In the genomic region with DNA sequence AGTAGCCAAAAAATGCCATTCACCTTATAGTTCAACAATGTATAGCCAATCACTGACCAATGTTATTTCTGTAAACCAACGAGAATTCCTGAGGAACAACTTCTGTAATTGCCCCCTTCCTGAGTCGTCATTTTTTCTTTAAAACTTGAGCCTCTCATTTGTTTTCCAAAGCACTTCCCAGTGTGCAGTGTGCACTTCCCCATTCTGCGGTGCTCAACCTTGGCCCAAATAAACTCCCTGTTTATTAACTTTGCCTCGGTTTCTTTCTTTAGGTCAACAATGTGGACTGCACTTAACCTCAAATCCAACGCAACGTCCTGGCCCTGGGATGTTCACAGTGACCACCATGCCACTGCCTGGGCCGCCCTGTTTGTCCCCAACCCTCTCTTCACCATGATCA, we compare ENCODE assay signal across 21 cellular contexts. TPM values are rescaled to one million over a fixed set of nuclear protein-coding genes. Genes with fewer than 3 reads are reported as not detected.
DNase-seq lines count a peak whose midpoint lies in the region; ATAC-seq, FAIRE-seq and TF ChIP-seq lines count a peak whose summit lies in the region.
"Had no signal": no experiment of that assay in that cellular context is flagged by ENCODE, and none has a peak within 500 bp of the region (broad histone marks: within the 10 kb centered on the region; RNA-seq: fewer than 3 reads in every experiment).

No MANE protein-coding gene starts in this region.

- no TSS peak for BruUV-seq in Panc1 (replicated peaks; lab: Mats Ljungman, UMichigan)

- peaks cover 19% of the 10 kb centered on the region for H3K4me1 ChIP-seq in Panc1 (ENCODE audit: control insufficient read depth, insufficient read depth, low read length)
- H3K4me1 ChIP-seq in left lung: no peaks in the 10 kb centered on the region
- H3K4me1 ChIP-seq: Caco-2 had no signal

- ATAC-seq in Panc1 (no peak), left lung (peak; percentile 23)
- ATAC-seq in activated CD8-positive, alpha-beta T cell treated with anti-CD3 and anti-CD28 coated beads, Interleukin-2, amount 10 ng/mL, durations not matched to agents 7 days and 5 days: no peak
- ATAC-seq: CD8-positive, alpha-beta T cell; GM12878; GM23338; HCT116 had no signal

- no peak for DNase-seq in GM12891 (ENCODE audit: insufficient read length, low spot score)
- no peak for DNase-seq in Panc1 (ENCODE audit: low read depth, low spot score)
- no peak for DNase-seq in left lung
- no peak for DNase-seq in urothelium cell line (ENCODE audit: low spot score)
- no peak for DNase-seq in cortex of kidney (lab: John Stamatoyannopoulos, UW)
- no peak for DNase-seq in NCI-H2227 (lab: John Stamatoyannopoulos, UW; ENCODE audit: unreplicated experiment)
- DNase-seq in activated CD8-positive, alpha-beta T cell treated with anti-CD3 and anti-CD28 coated beads, Interleukin-2, amount 10 ng/mL, durations not matched to agents 7 days and 5 days: no peak
- DNase-seq: C1 segment of cervical spinal cord; Caco-2; CD4-positive, CD25-positive, alpha-beta regulatory T cell; CD8-positive, alpha-beta T cell; DMS79; EL; GDM1; H9 had no signal

- POLR2A ChIA-PET in Panc1 (lab: Charles Lee): interaction anchor here (0.6 kb wide), 1 partner anchor 34 kb away, joined by 3 read pairs; no protein-coding TSS in a partner anchor
- POLR2A ChIA-PET in activated CD8-positive, alpha-beta T cell treated with anti-CD3 and anti-CD28 coated beads, Interleukin-2, amount 10 ng/mL, durations not matched to agents 7 days and 5 days (lab: Charles Lee): no interaction called here

- no peaks in the 10 kb centered on the region for H3K27me3 Mint-ChIP-seq in activated CD8-positive, alpha-beta T cell treated with anti-CD3 and anti-CD28 coated beads, Interleukin-2, amount 10 ng/mL, durations not matched to agents 7 days and 5 days (ENCODE audit: low read depth)
- H3K27me3 Mint-ChIP-seq: CD4-positive, CD25-positive, alpha-beta regulatory T cell had no signal

- H3K36me3 ChIP-seq in Panc1 (ENCODE audit: control insufficient read depth, insufficient read depth, low read length) (no peaks in the 10 kb centered on the region), left lung (no peaks in the 10 kb centered on the region)

- in situ Hi-C loops in Panc1 (cut with HindIII; ENCODE audit: low pct_unique_long_range_greater_than_20kb, low sequenced_read_pairs): no loop called here

- H3K27ac ChIP-seq in Panc1 (ENCODE audit: low read length) (peak overlapping the region; percentile 15; the same call in 1 of the 2 replicates), left lung (no peak overlapping the region)

- H3K27ac Mint-ChIP-seq in activated CD8-positive, alpha-beta T cell treated with anti-CD3 and anti-CD28 coated beads, Interleukin-2, amount 10 ng/mL, durations not matched to agents 7 days and 5 days: no peak overlapping the region
- H3K27ac Mint-ChIP-seq: CD8-positive, alpha-beta T cell; GM23338; H9 had no signal

- no peak overlapping the region for H3K4me3 Mint-ChIP-seq in activated CD8-positive, alpha-beta T cell treated with anti-CD3 and anti-CD28 coated beads, Interleukin-2, amount 10 ng/mL, durations not matched to agents 7 days and 5 days
- H3K4me3 Mint-ChIP-seq: CD4-positive, CD25-positive, alpha-beta regulatory T cell; CD8-positive, alpha-beta T cell; GM23338; H9 had no signal

- H3K9me3 Mint-ChIP-seq in activated CD8-positive, alpha-beta T cell treated with anti-CD3 and anti-CD28 coated beads, Interleukin-2, amount 10 ng/mL, durations not matched to agents 7 days and 5 days (ENCODE audit: insufficient read depth): no peaks in the 10 kb centered on the region
- H3K9me3 Mint-ChIP-seq: CD4-positive, CD25-positive, alpha-beta regulatory T cell; CD8-positive, alpha-beta T cell; GM23338; H9 had no signal

- no peak for TF ChIP-seq CTCF in Panc1 (IDR thresholded peaks at IDR 0.05)
- TF ChIP-seq CTCF in left lung (IDR thresholded peaks at IDR 0.05): no peak

- CTCF ChIA-PET in Panc1 (lab: Charles Lee): no interaction called here
- CTCF ChIA-PET in activated CD8-positive, alpha-beta T cell treated with anti-CD3 and anti-CD28 coated beads, Interleukin-2, amount 10 ng/mL, durations not matched to agents 7 days and 5 days (lab: Charles Lee): no interaction called here

- no peak for TF ChIP-seq POLR2A in GM12891 (IDR thresholded peaks at IDR 0.05; ENCODE audit: low read depth, low read length)

- intact Hi-C loops in Panc1 (cut with micrococcal nuclease; ENCODE audit: unreplicated experiment): no loop called here
- intact Hi-C loops in left lung (cut with DNase I): no loop called here

- H3K36me3 Mint-ChIP-seq in activated CD8-positive, alpha-beta T cell treated with anti-CD3 and anti-CD28 coated beads, Interleukin-2, amount 10 ng/mL, durations not matched to agents 7 days and 5 days (ENCODE audit: low read depth): no peaks in the 10 kb centered on the region
- H3K36me3 Mint-ChIP-seq: CD4-positive, CD25-positive, alpha-beta regulatory T cell; CD8-positive, alpha-beta T cell had no signal

- peaks cover 7% of the 10 kb centered on the region for H3K4me1 Mint-ChIP-seq in activated CD8-positive, alpha-beta T cell treated with anti-CD3 and anti-CD28 coated beads, Interleukin-2, amount 10 ng/mL, durations not matched to agents 7 days and 5 days (ENCODE audit: low read depth)

- no peaks in the 10 kb centered on the region for H3K9me3 ChIP-seq in Panc1 (ENCODE audit: control insufficient read depth, insufficient read depth, low read depth, low read length)
- no peaks in the 10 kb centered on the region for H3K9me3 ChIP-seq in left lung
- H3K9me3 ChIP-seq: Caco-2 had no signal

- no peaks in the 10 kb centered on the region for H3K27me3 ChIP-seq in Panc1 (ENCODE audit: control insufficient read depth, insufficient read depth, low read length)
- H3K27me3 ChIP-seq in left lung: no peaks in the 10 kb centered on the region

- FAIRE-seq in GM12891 (lab: Jason Lieb, UNC): no peak
- FAIRE-seq in urothelium cell line (lab: Jason Lieb, UNC): peak; percentile 35
- FAIRE-seq: GM12878, GM18507 had no signal

- H3K4me3 ChIP-seq in Panc1 (ENCODE audit: low read depth in 2 of 2, low read length in 2 of 2): no peak overlapping the region
- no peak overlapping the region for H3K4me3 ChIP-seq in left lung
- H3K4me3 ChIP-seq: GM12878, GM23338 had no signal

TF ChIP-seq in GM12891, 5 proteins besides CTCF, POLR2A, EP300 and RAD21:
- peak; percentile 24; the same call in 1 of the 2 replicates for TF ChIP-seq SPI1 (IDR thresholded peaks at IDR 0.05; ENCODE audit: low read depth, low read length)
- TF ChIP-seq PAX5 (IDR thresholded peaks at IDR 0.05; ENCODE audit: insufficient read depth, low read length, severe bottlenecking): no peak
TF ChIP-seq in GM12891: peak in this region for 1.

RNA-seq across cellular contexts. Expression of gene PKD1L1, which starts 15.0 kb away (rescaled TPM):
- polyA plus RNA-seq in GM12891 (2012; ENCODE audit: low read depth, missing spikeins): 0.03 TPM
- total RNA-seq in Panc1 (2021; ENCODE audit: unreplicated experiment) (2.2 TPM), left lung (under 1 TPM; 0.52 to 0.67 TPM)
- polyA plus RNA-seq in Panc1 (2012; ENCODE audit: insufficient read length): 2.5 TPM
- under 1 TPM; 0.08 to 0.11 TPM for total RNA-seq in activated CD8-positive, alpha-beta T cell treated with anti-CD3 and anti-CD28 coated beads, Interleukin-2, amount 10 ng/mL, durations not matched to agents 7 days and 5 days
- total RNA-seq: A172, A673 had no signal
- polyA plus RNA-seq: GM23338 had no signal

RNA-seq across cellular contexts. Expression of gene HUS1, which starts 46.2 kb away (rescaled TPM):
- polyA plus RNA-seq in GM12891 (2012; ENCODE audit: low read depth, missing spikeins): 12.8 TPM
- 72.7 TPM for total RNA-seq in Panc1 (2021; ENCODE audit: unreplicated experiment)
- polyA plus RNA-seq in Panc1 (2012; ENCODE audit: insufficient read length): 29.3 TPM
- 10 to 100 TPM; 36.7 to 38.7 TPM for total RNA-seq in left lung
- 10 to 100 TPM; 28.9 to 31.6 TPM for total RNA-seq in activated CD8-positive, alpha-beta T cell treated with anti-CD3 and anti-CD28 coated beads, Interleukin-2, amount 10 ng/mL, durations not matched to agents 7 days and 5 days
